ENCODE assay signal across 23 cellular contexts in genomic region chr15:82918162-82918561, GRCh38. TPM values are rescaled to one million over a fixed set of nuclear protein-coding genes. Genes with fewer than 3 reads are reported as not detected.
DNase-seq lines count a peak whose midpoint lies in the region; ATAC-seq and TF ChIP-seq lines count a peak whose summit lies in the region.
"Had no signal": no experiment of that assay in that cellular context is flagged by ENCODE, and none has a peak within 500 bp of the region (broad histone marks: within the 10 kb centered on the region; RNA-seq: fewer than 3 reads in every experiment).

No MANE protein-coding gene starts in this region.

- in situ Hi-C loops in mammary epithelial cell (cut with MboI; ENCODE audit: low sequenced_read_pairs in 2 of 2): no loop called here

- H3K27ac ChIP-seq in breast epithelium (peak overlapping the region; percentile 83 to 88), mammary epithelial cell (ENCODE audit: insufficient read depth, low read depth, low read length) (no peak overlapping the region), body of pancreas (peak overlapping the region; percentile 93 to 100 (median 97)), stomach (peak overlapping the region; percentile 81 to 93 (median 83))
- H3K27ac ChIP-seq: KMS-11 had no signal

- H3K4me2 ChIP-seq in mammary epithelial cell (ENCODE audit: insufficient read depth, low read depth, low read length): no peak overlapping the region
- H3K4me2 ChIP-seq: GM23338, KMS-11 had no signal

- H4K20me1 ChIP-seq in mammary epithelial cell (ENCODE audit: insufficient read depth, low read length): no peaks in the 10 kb centered on the region

- no peaks in the 10 kb centered on the region for H3K79me2 ChIP-seq in mammary epithelial cell (ENCODE audit: insufficient read depth, low read length)

- no peak overlapping the region for H3K4me3 ChIP-seq in breast epithelium
- no peak overlapping the region for H3K4me3 ChIP-seq in mammary epithelial cell (replicated peaks in 1 of 3; ENCODE audit: insufficient read depth in 1 of 3, low read depth in 2 of 3, low read length in 3 of 3)
- H3K4me3 ChIP-seq in body of pancreas: no peak overlapping the region
- H3K4me3 ChIP-seq in stomach: no peak overlapping the region
- H3K4me3 ChIP-seq: GM23338 had no signal

- WGBS in mammary epithelial cell (ENCODE audit: low coverage, missing lambda C conversion rate): 86% methylated on average over 6 of the region's 6 CpGs
- 40% methylated on average over 6 of the region's 6 CpGs; no CpG with 5 or more reads in 1 of the 2 donors for WGBS in body of pancreas, 2 donors
- 71 to 82% (median 77%) methylated on average over 5 to 6 of the region's 6 CpGs for WGBS in stomach, 5 donors

- H3K27me3 ChIP-seq in breast epithelium: no peaks in the 10 kb centered on the region
- H3K27me3 ChIP-seq in mammary epithelial cell (ENCODE audit: insufficient read depth, low read length): no peaks in the 10 kb centered on the region
- H3K27me3 ChIP-seq in body of pancreas: no peaks in the 10 kb centered on the region
- H3K27me3 ChIP-seq in stomach: no peaks in the 10 kb centered on the region
- H3K27me3 ChIP-seq: BE2C had no signal

- H3K4me1 ChIP-seq in breast epithelium (no peaks in the 10 kb centered on the region), mammary epithelial cell (ENCODE audit: insufficient read depth, low read length) (peaks cover 8% of the 10 kb centered on the region), body of pancreas (peaks cover 97% of the 10 kb centered on the region), stomach (peaks cover 51 to 70% (median 60%) of the 10 kb centered on the region in 4 donors)

- TF ChIP-seq POLR2A in breast epithelium (IDR thresholded peaks at IDR 0.05) (no peak), body of pancreas (IDR thresholded peaks at IDR 0.05) (no peak), stomach (IDR thresholded peaks at IDR 0.05) (no peak)

- H3K9me3 ChIP-seq in breast epithelium (no peaks in the 10 kb centered on the region), mammary epithelial cell (replicated peaks; ENCODE audit: insufficient read depth, low read length) (no peaks in the 10 kb centered on the region), body of pancreas (no peaks in the 10 kb centered on the region), stomach (no peaks in the 10 kb centered on the region)
- H3K9me3 ChIP-seq: BE2C had no signal

- H2AFZ ChIP-seq in mammary epithelial cell (ENCODE audit: low read depth, low read length): no peak overlapping the region
- H2AFZ ChIP-seq: GM23338 had no signal

- intact Hi-C loops in breast epithelium (cut with DNase I; ENCODE audit: low total_unique reads): no loop called here
- intact Hi-C loops in mammary epithelial cell (cut with micrococcal nuclease): no loop called here
- intact Hi-C loops in body of pancreas (cut with DNase I): no loop called here
- intact Hi-C loops in stomach (cut with DNase I; ENCODE audit: low total_unique reads): no loop called here

- DNase-seq in breast epithelium (ENCODE audit: low spot score in 2 of 2): no peak
- DNase-seq in mammary epithelial cell: no peak
- peak in 1 of 4 donors; percentile 15 for DNase-seq in body of pancreas
- DNase-seq in myocyte (ENCODE audit: low read depth): peak; percentile 14
- peak; percentile 23 for DNase-seq in stomach
- DNase-seq in stimulated activated naive CD4-positive, alpha-beta T cell (lab: John Stamatoyannopoulos, UW): no peak
- DNase-seq in stimulated activated CD4-positive, alpha-beta T cell treated with anti-CD3 and anti-CD28 coated beads, Interleukin-1b, Interleukin-23, amount 100 ng/mL, for 48 hours: no peak
- DNase-seq: 8988T, ACHN, BE2C, DMS153, DND-41, H9, MM.1S, NCI-H1417, NCI-H1694, NCI-H2029 treated with DMSO at 0.1 percent for 48 hours, NCI-H526 treated with DMSO at 0.1 percent for 48 hours, RPMI8226, SHP77 had no signal

- no peak for TF ChIP-seq EP300 in stomach (IDR thresholded peaks at IDR 0.05)

- TF ChIP-seq CTCF in breast epithelium (IDR thresholded peaks at IDR 0.05) (no peak), mammary epithelial cell (conservative IDR thresholded peaks at IDR 0.05 in 1 of 2, IDR thresholded peaks at IDR 0.05 in 1 of 2; ENCODE audit: extremely low read depth in 1 of 2, insufficient read depth in 1 of 2, low read depth in 1 of 2, low read length in 2 of 2) (no peak), body of pancreas (IDR thresholded peaks at IDR 0.05) (no peak), stomach (IDR thresholded peaks at IDR 0.05) (no peak)

- dilution Hi-C loops in mammary epithelial cell (cut with HindIII; ENCODE audit: low sequenced_read_pairs): no loop called here

- BruUV-seq in mammary epithelial cell (replicated peaks; lab: Mats Ljungman, UMichigan): no TSS peak

- H3K36me3 ChIP-seq in breast epithelium (no peaks in the 10 kb centered on the region), mammary epithelial cell (ENCODE audit: insufficient read depth, low read length) (no peaks in the 10 kb centered on the region), body of pancreas (replicated peaks in 1 of 2; ENCODE audit: insufficient read depth in 1 of 2, low read depth in 2 of 2) (no peaks in the 10 kb centered on the region), stomach (no peaks in the 10 kb centered on the region)
- H3K36me3 ChIP-seq: BE2C had no signal

- H3K9ac ChIP-seq in mammary epithelial cell (ENCODE audit: insufficient read depth, low read length): no peak overlapping the region
- H3K9ac ChIP-seq: KMS-11 had no signal

- CTCF ChIA-PET in mammary epithelial cell (lab: Charles Lee; ENCODE audit: low non-redundant PET): no interaction called here

- ATAC-seq in body of pancreas (no peak), HG02623 (IDR thresholded peaks at IDR 0.05; ENCODE audit: unreplicated experiment) (no peak)

RNA-seq across cellular contexts. Expression of gene HOMER2, which starts 34.4 kb away (rescaled TPM):
- total RNA-seq in breast epithelium: 100 to 1,000 TPM in 1 of 3 donors, 10 to 100 TPM in 1, 1 to 10 TPM in 1; 6.1 to 295 (median 77.7) TPM
- 10 to 100 TPM; 22.9 to 30.0 TPM for total RNA-seq in mammary epithelial cell
- polyA plus RNA-seq in mammary epithelial cell: 14.9 TPM
- polyA minus RNA-seq in mammary epithelial cell: 1.6 TPM
- 100 to 1,000 TPM; 331 to 469 TPM for total RNA-seq in body of pancreas
- 18.8 and 25.4 TPM in 2 replicates for total RNA-seq in myocyte
- polyA plus RNA-seq in myocyte (2012): 21.5 TPM
- 100 to 1,000 TPM in 1 of 5 donors, 10 to 100 TPM in 3, 1 to 10 TPM in 1; 2.9 to 144 (median 85.8) TPM for total RNA-seq in stomach
- polyA plus RNA-seq in stomach: 10 to 100 TPM; 35.7 to 77.1 (median 63.8) TPM

Comparison
In these comparisons a context has a peak if more than half of its experiments do, and no peak if none do; other contexts are left out.
1. DNase-seq: peak in myocyte (single experiment) and stomach (single experiment); none in breast epithelium (0 of 2), mammary epithelial cell (single experiment), stimulated activated naive CD4-positive, alpha-beta T cell (0 of 6) and stimulated activated CD4-positive, alpha-beta T cell treated with anti-CD3 and anti-CD28 coated beads, Interleukin-1b, Interleukin-23, amount 100 ng/mL, for 48 hours (single experiment).